In genomic region chrX:57232658-57233360, GRCh38 we compare ENCODE assay signal across 16 cellular contexts. TPM values are rescaled to one million over a fixed set of nuclear protein-coding genes. Genes with fewer than 3 reads are reported as not detected.
DNase-seq lines count a peak whose midpoint lies in the region; ATAC-seq and TF ChIP-seq lines count a peak whose summit lies in the region.
"Had no signal": no experiment of that assay in that cellular context is flagged by ENCODE, and none has a peak within 500 bp of the region (broad histone marks: within the 10 kb centered on the region; RNA-seq: fewer than 3 reads in every experiment).

No MANE protein-coding gene starts in this region.

- no peak overlapping the region for H3K27ac Mint-ChIP-seq in type B pancreatic cell
- H3K27ac Mint-ChIP-seq: activated CD8-positive, alpha-beta memory T cell treated with anti-CD3 and anti-CD28 coated beads, Interleukin-2, amount 10 ng/mL, durations not matched to agents 7 days and 5 days; T-cell had no signal

- POLR2A ChIA-PET in GM10248 (lab: Yijun Ruan, JAX) = no interaction called here

- H3K9me3 Mint-ChIP-seq in type B pancreatic cell = no peaks in the 10 kb centered on the region
- H3K9me3 Mint-ChIP-seq: T-cell had no signal

- DNase-seq in type B pancreatic cell (ENCODE audit: extremely low spot score, unreplicated experiment) = no peak
- no peak for DNase-seq in SW 1271 (lab: John Stamatoyannopoulos, UW)
- no peak for DNase-seq in GM10248 (ENCODE audit: extremely low spot score)
- DNase-seq: activated CD8-positive, alpha-beta memory T cell treated with anti-CD3 and anti-CD28 coated beads, Interleukin-2, amount 10 ng/mL, durations not matched to agents 7 days and 5 days; NCI-H187; NCI-H774; RPMI8226; stimulated activated CD4-positive, alpha-beta T cell treated with anti-CD3 and anti-CD28 coated beads, Interleukin-4, amount 100 ng/mL, for 24 hours; T-cell had no signal

- ATAC-seq in GM18511 (IDR thresholded peaks at IDR 0.05; ENCODE audit: unreplicated experiment) = peak; percentile 86
- ATAC-seq in GM19023 (IDR thresholded peaks at IDR 0.05; ENCODE audit: unreplicated experiment) = peak; percentile 79
- ATAC-seq in HG02759 (IDR thresholded peaks at IDR 0.05; ENCODE audit: unreplicated experiment) = peak; percentile 90
- ATAC-seq in HG03520 (IDR thresholded peaks at IDR 0.05; ENCODE audit: unreplicated experiment) = peak; percentile 85
- ATAC-seq in GM21367 (IDR thresholded peaks at IDR 0.05; ENCODE audit: unreplicated experiment) = no peak
- ATAC-seq: activated CD8-positive, alpha-beta memory T cell treated with anti-CD3 and anti-CD28 coated beads, Interleukin-2, amount 10 ng/mL, durations not matched to agents 7 days and 5 days; T-cell had no signal

- CTCF ChIA-PET in GM10248 (lab: Yijun Ruan, JAX) = no interaction called here

- H3K4me1 Mint-ChIP-seq in type B pancreatic cell (ENCODE audit: unreplicated experiment) = no peaks in the 10 kb centered on the region
- H3K4me1 Mint-ChIP-seq: T-cell had no signal

- TF ChIP-seq CTCF in type B pancreatic cell (conservative IDR thresholded peaks at IDR 0.05) (no peak), GM10248 (IDR thresholded peaks at IDR 0.05; ENCODE audit: control extremely low read depth, extremely low read depth, low read depth, missing control alignments) (no peak)

- peaks cover 3% of the 10 kb centered on the region for H3K36me3 Mint-ChIP-seq in type B pancreatic cell
- H3K36me3 Mint-ChIP-seq: activated CD8-positive, alpha-beta memory T cell treated with anti-CD3 and anti-CD28 coated beads, Interleukin-2, amount 10 ng/mL, durations not matched to agents 7 days and 5 days had no signal

- H3K4me3 Mint-ChIP-seq in type B pancreatic cell = no peak overlapping the region
- H3K4me3 Mint-ChIP-seq: activated CD8-positive, alpha-beta memory T cell treated with anti-CD3 and anti-CD28 coated beads, Interleukin-2, amount 10 ng/mL, durations not matched to agents 7 days and 5 days; T-cell had no signal

- no peaks in the 10 kb centered on the region for H3K27me3 Mint-ChIP-seq in type B pancreatic cell
- H3K27me3 Mint-ChIP-seq: activated CD8-positive, alpha-beta memory T cell treated with anti-CD3 and anti-CD28 coated beads, Interleukin-2, amount 10 ng/mL, durations not matched to agents 7 days and 5 days had no signal

RNA-seq across cellular contexts. Expression of gene FAAH2, which starts 53.7 kb away (rescaled TPM):
- 5.8 and 9.3 TPM in 2 replicates for total RNA-seq in type B pancreatic cell (ENCODE audit: low replicate concordance)
- total RNA-seq: H4, skeletal muscle tissue had no signal
